ENCODE assay signal across 3 cellular contexts in genomic region chr2:191921650-191922049, GRCh38.
DNase-seq lines count a peak whose midpoint lies in the region; ATAC-seq, FAIRE-seq and TF ChIP-seq lines count a peak whose summit lies in the region.
"Not testable (repeated sequence)": the region's sequence is repeated elsewhere in the genome, so short reads cannot be mapped to it uniquely, and the experiment has no call there.

No MANE protein-coding gene starts in this region.

- H3K4me2 ChIP-seq in GM12878 (ENCODE audit: control insufficient read depth, insufficient read depth) = not testable (repeated sequence)

- ATAC-seq in GM12878 = not testable (repeated sequence)

- CTCF ChIA-PET in GM12878 (lab: Yijun Ruan, JAX) = not testable (repeated sequence)

- WGBS in GM12878 (ENCODE audit: insufficient coverage, insufficient replicate concordance, low lambda C conversion rate, missing lambda C conversion rate) = 89% methylated on average over 20 of the region's 32 CpGs
- WGBS in spleen, 5 donors = 94 to 97% (median 95%) methylated on average over 20 to 32 of the region's 32 CpGs

- TF ChIP-seq CTCF in GM12878 (IDR thresholded peaks at IDR 0.05 in 2 of 3, conservative IDR thresholded peaks at IDR 0.05 in 1 of 3; ENCODE audit: control insufficient read depth in 2 of 3, extremely low read depth in 1 of 3, insufficient read depth in 1 of 3, low read depth in 3 of 3, low read length in 3 of 3); spleen (IDR thresholded peaks at IDR 0.05 in 8 of 11, conservative IDR thresholded peaks at IDR 0.05 in 3 of 11): not testable (repeated sequence)

- not testable (repeated sequence) for H4K20me1 ChIP-seq in GM12878 (ENCODE audit: control insufficient read depth, insufficient read depth)

- FAIRE-seq in GM12878 (lab: Jason Lieb, UNC) = not testable (repeated sequence)

- H3K27me3 ChIP-seq in GM12878 (replicated peaks in 1 of 2; ENCODE audit: control insufficient read depth in 2 of 2, insufficient read depth in 2 of 2, low read length in 1 of 2); spleen (replicated peaks in 1 of 7): not testable (repeated sequence)

- SMC1A ChIA-PET in GM12878 (lab: Charles Lee; ENCODE audit: uncharacterized antibody, unreplicated experiment) = interaction anchor here (1.3 to 4.4 kb wide), 4 partner anchors 8 to 90 kb away, joined by 3 to 44 read pairs (median 6); no protein-coding TSS in a partner anchor

- RAD21 ChIA-PET in GM12878 (lab: Charles Lee; ENCODE audit: unreplicated experiment) = interaction anchor here (1.1 kb wide), 1 partner anchor 8 kb away, joined by 3 read pairs; no protein-coding TSS in a partner anchor

- H3K9ac ChIP-seq in GM12878 (ENCODE audit: control insufficient read depth, insufficient read depth, low read length) = not testable (repeated sequence)

- not testable (repeated sequence) for H3K36me3 ChIP-seq in GM12878 (ENCODE audit: control insufficient read depth in 2 of 2, insufficient read depth in 2 of 2, low read length in 1 of 2); spleen

- H2AFZ ChIP-seq in GM12878 (ENCODE audit: control insufficient read depth, low read depth, low read length) = not testable (repeated sequence)

- intact Hi-C loops in GM12878 (cut with micrococcal nuclease; ENCODE audit: unreplicated experiment); spleen (cut with DNase I; ENCODE audit: low total_unique reads): not testable (repeated sequence)

- peak; percentile 8 for DNase-seq in activated gamma-delta T cell (lab: John Stamatoyannopoulos, UW)
- not testable (repeated sequence) for DNase-seq in GM12878 (ENCODE audit: low read depth, low spot score)
- DNase-seq in spleen = peak; percentile 54

- BruUV-seq in GM12878 (replicated peaks; lab: Mats Ljungman, UMichigan) = not testable (repeated sequence)

- not testable (repeated sequence) for H3K27ac ChIP-seq in GM12878 (ENCODE audit: control insufficient read depth, insufficient read depth); spleen

- peaks cover 14% of the 10 kb centered on the region for H3K4me1 ChIP-seq in GM12878 (ENCODE audit: control insufficient read depth, insufficient read depth, low read length)
- H3K4me1 ChIP-seq in spleen = not testable (repeated sequence)

- not testable (repeated sequence) for TF ChIP-seq POLR2A in GM12878 (IDR thresholded peaks at IDR 0.05; ENCODE audit: low read depth, low read length); spleen (IDR thresholded peaks at IDR 0.05)

- POLR2A ChIA-PET in GM12878 (lab: Charles Lee) = interaction anchor here (1.4 kb wide), 1 partner anchor 16 kb away, joined by 4 read pairs; no protein-coding TSS in a partner anchor

- not testable (repeated sequence) for H3K4me3 ChIP-seq in GM12878, spleen

- H3K79me2 ChIP-seq in GM12878 (ENCODE audit: control insufficient read depth, insufficient read depth, low read length) = not testable (repeated sequence)

- TF ChIP-seq RAD21 in GM12878 (IDR thresholded peaks at IDR 0.05; ENCODE audit: insufficient read depth, low read depth, low read length) = not testable (repeated sequence)

- in situ Hi-C loops in GM12878 (cut with MboI) = not testable (repeated sequence)

- not testable (repeated sequence) for TF ChIP-seq EP300 in GM12878 (IDR thresholded peaks at IDR 0.05; ENCODE audit: borderline replicate concordance in 1 of 2, control insufficient read depth in 1 of 2, low read depth in 2 of 2, low read length in 2 of 2)

- H3K9me3 ChIP-seq in GM12878 (replicated peaks; ENCODE audit: control insufficient read depth, insufficient read depth, low read length); spleen: not testable (repeated sequence)

TF ChIP-seq in GM12878, 131 proteins besides CTCF, POLR2A, EP300 and RAD21:
- TF ChIP-seq ZBTB33 (IDR thresholded peaks at IDR 0.05) = 0 out of 2 replicates have a peak, but pooled peaks have one; percentile 9
TF ChIP-seq in GM12878: peak in this region for 1; not testable (repeated sequence) for 130.
